16 cellular contexts compared by ENCODE assay signal in genomic region chr1:11788549-11789053, GRCh38. TPM values are rescaled to one million over a fixed set of nuclear protein-coding genes. Genes with fewer than 3 reads are reported as not detected.
DNase-seq lines count a peak whose midpoint lies in the region; ATAC-seq and TF ChIP-seq lines count a peak whose summit lies in the region.
"Had no signal": no experiment of that assay in that cellular context is flagged by ENCODE, and none has a peak within 500 bp of the region (broad histone marks: within the 10 kb centered on the region; RNA-seq: fewer than 3 reads in every experiment).

No MANE protein-coding gene starts in this region.

- no peaks in the 10 kb centered on the region for H3K9me3 Mint-ChIP-seq in endodermal cell
- H3K9me3 Mint-ChIP-seq: activated T-cell treated with anti-CD3 and anti-CD28 coated beads, Interleukin-2, amount 50 U/mL, for 4 hours had no signal

- H3K27me3 ChIP-seq in NT2/D1 (ENCODE audit: insufficient read depth, insufficient read length): no peaks in the 10 kb centered on the region
- H3K27me3 ChIP-seq in endodermal cell (ENCODE audit: control insufficient read depth, insufficient read depth, low read length, poor library complexity, severe bottlenecking): no peaks in the 10 kb centered on the region
- no peaks in the 10 kb centered on the region for H3K27me3 ChIP-seq in WERI-Rb-1 (ENCODE audit: insufficient read depth, low read depth, severe bottlenecking)

- H3K27me3 Mint-ChIP-seq in endodermal cell (ENCODE audit: insufficient read depth): no peaks in the 10 kb centered on the region

- in situ Hi-C loops in ACHN (cut with HindIII; ENCODE audit: low pct_ligation_motif_present, low pct_unique_long_range_greater_than_20kb, low sequenced_read_pairs): no loop called here

- peaks cover 17% of the 10 kb centered on the region for H3K4me1 ChIP-seq in NT2/D1 (ENCODE audit: insufficient read depth, insufficient read length)
- peaks cover 26% of the 10 kb centered on the region for H3K4me1 ChIP-seq in endodermal cell (ENCODE audit: control insufficient read depth, insufficient read depth, low read length)
- peaks cover 33% of the 10 kb centered on the region for H3K4me1 ChIP-seq in mucosa of descending colon (ENCODE audit: low read depth)

- H3K4me3 Mint-ChIP-seq in endodermal cell: no peak overlapping the region
- H3K4me3 Mint-ChIP-seq: activated T-cell treated with anti-CD3 and anti-CD28 coated beads, Interleukin-2, amount 50 U/mL, for 4 hours had no signal

- WGBS in endodermal cell (ENCODE audit: insufficient coverage in 1 of 2, insufficient read length in 1 of 2), 2 experiments: 96 to 99% methylated on average over 11 to 14 of the region's 14 CpGs

- peaks cover 24% of the 10 kb centered on the region for H3K36me3 Mint-ChIP-seq in endodermal cell (ENCODE audit: low read depth)

- H3K27ac Mint-ChIP-seq in endodermal cell: no peak overlapping the region

- H3K4me3 ChIP-seq in NT2/D1 (ENCODE audit: insufficient read length, low read depth): no peak overlapping the region
- no peak overlapping the region for H3K4me3 ChIP-seq in endodermal cell (ENCODE audit: low read length)
- H3K4me3 ChIP-seq in mucosa of descending colon: no peak overlapping the region
- no peak overlapping the region for H3K4me3 ChIP-seq in WERI-Rb-1 (ENCODE audit: low read depth, low read length)

- peak overlapping the region; percentile 73 for H3K27ac ChIP-seq in endodermal cell (ENCODE audit: low read depth, low read length)
- H3K27ac ChIP-seq in substantia nigra (ENCODE audit: low read depth, low read length, poor library complexity, severe bottlenecking): peak overlapping the region; percentile 74
- no peak overlapping the region for H3K27ac ChIP-seq in WERI-Rb-1
- H3K27ac ChIP-seq: neutrophil had no signal

- no peak for DNase-seq in NT2/D1 (ENCODE audit: low read depth, low spot score)
- DNase-seq in endodermal cell: no peak
- no peak for DNase-seq in mucosa of descending colon
- no peak for DNase-seq in substantia nigra (lab: John Stamatoyannopoulos, UW)
- no peak for DNase-seq in WERI-Rb-1
- no peak for DNase-seq in Ammon's horn (ENCODE audit: low spot score)
- no peak for DNase-seq in NCI-H1092 (lab: John Stamatoyannopoulos, UW)
- DNase-seq in ACHN: no peak
- DNase-seq: activated T-cell treated with anti-CD3 and anti-CD28 coated beads, Interleukin-2, amount 50 U/mL, for 4 hours; DMS79 treated with DMSO at 0.1 percent for 48 hours; glutamatergic neuron; NCI-H1436; NCI-H510A treated with DMSO at 0.1 percent for 48 hours; T-helper 1 cell had no signal

- peaks cover 24% of the 10 kb centered on the region for H3K4me1 Mint-ChIP-seq in endodermal cell

- ATAC-seq in mucosa of descending colon: peak; percentile 52
- ATAC-seq: activated T-cell treated with anti-CD3 and anti-CD28 coated beads, Interleukin-2, amount 50 U/mL, for 4 hours; left lobe of liver had no signal

- peak overlapping the region; percentile 32 for H3K9ac ChIP-seq in NT2/D1 (ENCODE audit: insufficient read length, low read depth)
- no peak overlapping the region for H3K9ac ChIP-seq in endodermal cell (ENCODE audit: extremely low read depth, low read length, poor library complexity, severe bottlenecking)

- no peak for TF ChIP-seq CTCF in endodermal cell (conservative IDR thresholded peaks at IDR 0.05)
- TF ChIP-seq CTCF in mucosa of descending colon (IDR thresholded peaks at IDR 0.05): no peak
- TF ChIP-seq CTCF in WERI-Rb-1 (IDR thresholded peaks at IDR 0.05; ENCODE audit: low read depth, low read length): no peak

- intact Hi-C loops in mucosa of descending colon (cut with DNase I, micrococcal nuclease): no loop called here

- H3K9me3 ChIP-seq in NT2/D1 (ENCODE audit: insufficient read depth, low read length): no peaks in the 10 kb centered on the region
- no peaks in the 10 kb centered on the region for H3K9me3 ChIP-seq in endodermal cell (ENCODE audit: control insufficient read depth, low read length)
- no peaks in the 10 kb centered on the region for H3K9me3 ChIP-seq in mucosa of descending colon
- H3K9me3 ChIP-seq in WERI-Rb-1 (ENCODE audit: severe bottlenecking): no peaks in the 10 kb centered on the region
- H3K9me3 ChIP-seq: neutrophil had no signal

- H3K36me3 ChIP-seq in NT2/D1 (ENCODE audit: insufficient read depth, insufficient read length, low read length): peaks cover 12% of the 10 kb centered on the region
- H3K36me3 ChIP-seq in endodermal cell (ENCODE audit: control insufficient read depth, insufficient read depth, low read length): peaks cover 14% of the 10 kb centered on the region
- H3K36me3 ChIP-seq in mucosa of descending colon (ENCODE audit: low read depth): no peaks in the 10 kb centered on the region
- peaks cover 14% of the 10 kb centered on the region for H3K36me3 ChIP-seq in WERI-Rb-1

RNA-seq across cellular contexts. Expression of gene MTHFR, which starts 17.2 kb away (rescaled TPM):
- total RNA-seq in endodermal cell: 10 to 100 TPM; 22.3 to 30.0 TPM
- polyA plus RNA-seq in endodermal cell (2013, experiment 1 of 2): 15.8 TPM
- polyA plus RNA-seq in endodermal cell (2013, experiment 2 of 2): 14.0 TPM
- total RNA-seq in mucosa of descending colon: 10 to 100 TPM; 36.6 to 43.2 (median 42.5) TPM

RNA-seq across cellular contexts. Expression of gene CLCN6, which starts 17.4 kb away (rescaled TPM):
- total RNA-seq in endodermal cell (10 to 100 TPM; 29.6 to 31.5 TPM), mucosa of descending colon (10 to 100 TPM; 20.8 to 29.7 (median 24.3) TPM)
- 27.6 TPM for polyA plus RNA-seq in endodermal cell (2013, experiment 1 of 2)
- 29.3 TPM for polyA plus RNA-seq in endodermal cell (2013, experiment 2 of 2)

RNA-seq across cellular contexts. Expression of gene C1orf167, which starts 26.6 kb away (rescaled TPM):
- total RNA-seq in endodermal cell: 1 to 10 TPM in 1 of 2 donors, under 1 TPM in 1; 0.95 to 1.4 TPM
- 0.39 TPM for polyA plus RNA-seq in endodermal cell (2013, experiment 1 of 2)
- 0.54 TPM for polyA plus RNA-seq in endodermal cell (2013, experiment 2 of 2)
- total RNA-seq in mucosa of descending colon: under 1 TPM in 1 of 3 donors, not detected in 2; 0.60 TPM
- total RNA-seq: activated T-cell treated with anti-CD3 and anti-CD28 coated beads, Interleukin-2, amount 50 U/mL, for 4 hours; left lobe of liver had no signal

RNA-seq across cellular contexts. Expression of gene AGTRAP, which starts 52.7 kb away (rescaled TPM):
- 10 to 100 TPM; 71.3 to 81.2 TPM for total RNA-seq in endodermal cell
- polyA plus RNA-seq in endodermal cell (2013, experiment 1 of 2): 54.5 TPM
- 49.1 TPM for polyA plus RNA-seq in endodermal cell (2013, experiment 2 of 2)
- total RNA-seq in mucosa of descending colon: 10 to 100 TPM; 11.8 to 23.4 (median 22.6) TPM

RNA-seq across cellular contexts. Expression of gene NPPA, which starts 59.0 kb away (rescaled TPM):
- not detected for total RNA-seq in endodermal cell
- 1.6 TPM for polyA plus RNA-seq in endodermal cell (2013, experiment 1 of 2)
- polyA plus RNA-seq in endodermal cell (2013, experiment 2 of 2): 3.4 TPM
- 1 to 10 TPM in 1 of 3 donors, under 1 TPM in 1, not detected in 1; 0.35 to 2.0 TPM for total RNA-seq in mucosa of descending colon
- total RNA-seq: activated T-cell treated with anti-CD3 and anti-CD28 coated beads, Interleukin-2, amount 50 U/mL, for 4 hours; left lobe of liver had no signal
